In the genomic region with DNA sequence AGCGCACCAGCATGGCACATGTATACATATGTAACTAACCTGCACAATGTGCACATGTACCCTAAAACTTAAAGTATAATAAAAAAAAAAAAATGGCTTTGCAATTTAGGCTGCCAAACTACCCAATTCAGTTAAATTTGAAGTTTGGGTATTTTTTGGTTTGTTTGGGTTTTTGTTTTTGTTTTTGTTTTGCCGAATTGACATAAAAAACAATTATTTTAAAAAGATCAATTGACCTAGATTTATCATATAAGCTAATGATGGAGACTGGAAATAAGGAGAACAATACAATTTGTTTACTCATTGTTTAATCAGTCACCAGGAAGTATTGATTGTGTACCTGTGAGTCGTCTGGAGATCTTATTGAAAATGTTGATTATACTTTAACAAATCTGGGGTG, we compare ENCODE assay signal across 31 cellular contexts.
"Had no signal": no experiment of that assay in that cellular context is flagged by ENCODE, and none has a peak within 500 bp of the region (broad histone marks: within the 10 kb centered on the region; RNA-seq: fewer than 3 reads in every experiment).

No MANE protein-coding gene starts in this region.

- H3K9me3 ChIP-seq: neutrophil, pancreas, prostate gland, suprapubic skin, testis, tibial artery, transverse colon, upper lobe of right lung, uterus had no signal

- H3K36me3 Mint-ChIP-seq: natural killer cell treated with Interleukin-12 subunit alpha and Interleukin-12 subunit beta and Interleukin-15 and Interleukin-18, amount 100 ng/mL, for 72 hours had no signal

- H3K4me3 ChIP-seq: pancreas, prostate gland, skin epidermis, smooth muscle cell, spleen, suprapubic skin, testis, tibial artery, transverse colon, upper lobe of right lung, uterus had no signal

- H3K4me3 Mint-ChIP-seq: naive thymus-derived CD8-positive, alpha-beta T cell; natural killer cell treated with Interleukin-12 subunit alpha and Interleukin-12 subunit beta and Interleukin-15 and Interleukin-18, amount 100 ng/mL, for 72 hours; nephron progenitor cell; neural crest cell; stimulated activated memory B cell treated with anti-CD40 and anti-IgM and Interleukin-4, amounts not matched to agents 10 μg/mL and 1 μg/mL and 100 μg/mL, for 72 hours; stimulated activated naive CD8-positive, alpha-beta T cell treated with anti-CD3 and anti-CD28 coated beads, Interleukin-15, amount 100 ng/mL, for 72 hours; type B pancreatic cell had no signal

- H3K36me3 ChIP-seq: neutrophil, prostate gland, uterus had no signal

- ATAC-seq: naive thymus-derived CD8-positive, alpha-beta T cell; natural killer cell treated with Interleukin-12 subunit alpha and Interleukin-12 subunit beta and Interleukin-15 and Interleukin-18, amount 100 ng/mL, for 72 hours; pancreas; right cardiac atrium; sciatic nerve; stimulated activated memory B cell treated with anti-CD40 and anti-IgM and Interleukin-4, amounts not matched to agents 10 μg/mL and 1 μg/mL and 100 μg/mL, for 72 hours; stimulated activated naive CD8-positive, alpha-beta T cell treated with anti-CD3 and anti-CD28 coated beads, Interleukin-15, amount 100 ng/mL, for 72 hours; stimulated activated naive CD8-positive, alpha-beta T cell treated with anti-CD3 and anti-CD28 coated beads, Interleukin-15, Interleukin-2, amounts not matched to agents 100 U/mL and 50 U/mL, for 24 hours; upper lobe of right lung had no signal

- H3K27me3 Mint-ChIP-seq: naive thymus-derived CD8-positive, alpha-beta T cell; natural killer cell treated with Interleukin-12 subunit alpha and Interleukin-12 subunit beta and Interleukin-15 and Interleukin-18, amount 100 ng/mL, for 72 hours; stimulated activated memory B cell treated with anti-CD40 and anti-IgM and Interleukin-4, amounts not matched to agents 10 μg/mL and 1 μg/mL and 100 μg/mL, for 72 hours; stimulated activated naive CD8-positive, alpha-beta T cell treated with anti-CD3 and anti-CD28 coated beads, Interleukin-15, amount 100 ng/mL, for 72 hours; type B pancreatic cell had no signal

- FAIRE-seq: pancreas had no signal

- H3K4me1 ChIP-seq: pancreas, prostate gland, spleen, suprapubic skin, testis, tibial artery, upper lobe of right lung, uterus had no signal

- H3K4me1 Mint-ChIP-seq: nephron progenitor cell; stimulated activated memory B cell treated with anti-CD40 and anti-IgM and Interleukin-4, amounts not matched to agents 10 μg/mL and 1 μg/mL and 100 μg/mL, for 72 hours; stimulated activated naive CD8-positive, alpha-beta T cell treated with anti-CD3 and anti-CD28 coated beads, Interleukin-15, amount 100 ng/mL, for 72 hours had no signal

- H3K9me3 Mint-ChIP-seq: nephron progenitor cell; stimulated activated naive CD8-positive, alpha-beta T cell treated with anti-CD3 and anti-CD28 coated beads, Interleukin-15, amount 100 ng/mL, for 72 hours; type B pancreatic cell had no signal

- DNase-seq: naive thymus-derived CD8-positive, alpha-beta T cell; nephron progenitor cell; nucleus accumbens; pancreas; retina; right cardiac atrium; spleen; stimulated activated CD4-positive, alpha-beta T cell treated with anti-CD3 and anti-CD28 coated beads, Interleukin-12 subunit alpha, Interleukin-12 subunit beta, amount 100 ng/mL, for 4 hours; stimulated activated CD4-positive, alpha-beta T cell treated with anti-CD3 and anti-CD28 coated beads, Interleukin-1b, Interleukin-23, amount 100 ng/mL, for 48 hours; stimulated activated CD4-positive, alpha-beta T cell treated with anti-CD3 and anti-CD28 coated beads, Interleukin-4, amount 100 ng/mL, for 1 hour; stimulated activated CD4-positive, alpha-beta T cell treated with anti-CD3 and anti-CD28 coated beads, Interleukin-4, amount 100 ng/mL, for 4 hours; stimulated activated CD8-positive, alpha-beta memory T cell treated with anti-CD3 and anti-CD28 coated beads, Interleukin-4, amount 100 ng/mL, for 48 hours; stimulated activated naive CD4-positive, alpha-beta T cell; stimulated activated naive CD8-positive, alpha-beta T cell treated with anti-CD3 and anti-CD28 coated beads, Interleukin-15, amount 100 ng/mL, for 72 hours; stimulated activated naive CD8-positive, alpha-beta T cell treated with anti-CD3 and anti-CD28 coated beads, Interleukin-15, Interleukin-2, amounts not matched to agents 100 U/mL and 50 U/mL, for 24 hours; substantia nigra; testis; tibial artery; transverse colon; upper lobe of right lung; uterus had no signal

- H3K4me2 ChIP-seq: smooth muscle cell had no signal

- H3K27ac Mint-ChIP-seq: naive thymus-derived CD8-positive, alpha-beta T cell; natural killer cell treated with Interleukin-12 subunit alpha and Interleukin-12 subunit beta and Interleukin-15 and Interleukin-18, amount 100 ng/mL, for 72 hours; nephron progenitor cell; stimulated activated memory B cell treated with anti-CD40 and anti-IgM and Interleukin-4, amounts not matched to agents 10 μg/mL and 1 μg/mL and 100 μg/mL, for 72 hours; stimulated activated naive CD8-positive, alpha-beta T cell treated with anti-CD3 and anti-CD28 coated beads, Interleukin-15, amount 100 ng/mL, for 72 hours; type B pancreatic cell had no signal

- H3K27ac ChIP-seq: neutrophil, pancreas, prostate gland, skin epidermis, spleen, suprapubic skin, testis, tibial artery, transverse colon, upper lobe of right lung, uterus had no signal

- H3K27me3 ChIP-seq: neutrophil, pancreas, spleen, suprapubic skin, testis, tibial artery, transverse colon, upper lobe of right lung, uterus had no signal
